In the genomic region with DNA sequence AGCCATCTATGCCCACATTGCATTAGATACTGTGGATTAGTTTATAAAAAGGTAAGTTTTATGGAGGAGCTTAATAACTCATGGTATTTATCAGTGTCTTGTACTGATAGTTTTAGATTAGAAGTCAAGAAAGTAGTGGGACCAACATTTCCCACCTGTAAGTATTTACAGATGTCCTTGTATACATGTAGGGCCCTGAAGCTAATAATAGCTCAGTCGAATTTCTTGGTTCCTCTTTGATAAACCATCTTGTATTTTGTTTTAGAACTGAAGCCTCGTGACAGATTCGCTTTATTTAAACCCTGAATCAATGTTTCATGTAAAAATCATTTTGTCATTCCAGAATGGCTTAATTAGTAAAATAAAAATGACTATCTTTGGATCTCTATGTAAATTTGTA, we compare ENCODE assay signal across 15 cellular contexts.
DNase-seq lines count a peak whose midpoint lies in the region; ATAC-seq, FAIRE-seq and TF ChIP-seq lines count a peak whose summit lies in the region.
"Had no signal": no experiment of that assay in that cellular context is flagged by ENCODE, and none has a peak within 500 bp of the region (broad histone marks: within the 10 kb centered on the region; RNA-seq: fewer than 3 reads in every experiment).

No MANE protein-coding gene starts in this region.

- H3K4me3 ChIP-seq in GM12864 (ENCODE audit: low read depth, low read length): no peak overlapping the region
- no peak overlapping the region for H3K4me3 ChIP-seq in GM23338
- no peak overlapping the region for H3K4me3 ChIP-seq in Peyer's patch
- H3K4me3 ChIP-seq: upper lobe of right lung had no signal

- no peak for FAIRE-seq in RCC 7860 (lab: Jason Lieb, UNC)
- FAIRE-seq: H1 had no signal

- H4K20me1 ChIP-seq in GM23338 (replicated peaks; ENCODE audit: insufficient read depth): no peaks in the 10 kb centered on the region

- peak; percentile 66 for ATAC-seq in GM19372 (IDR thresholded peaks at IDR 0.05; ENCODE audit: low read depth, unreplicated experiment)
- ATAC-seq in GM23338: no peak
- peak; percentile 75 for ATAC-seq in HG03280 (IDR thresholded peaks at IDR 0.05; ENCODE audit: unreplicated experiment)
- no peak for ATAC-seq in T-helper 17 cell
- ATAC-seq: activated CD8-positive, alpha-beta T cell treated with anti-CD3 and anti-CD28 coated beads for 36 hours; upper lobe of right lung had no signal

- no peaks in the 10 kb centered on the region for H3K9me3 ChIP-seq in Peyer's patch
- no peaks in the 10 kb centered on the region for H3K9me3 ChIP-seq in T-helper 17 cell (ENCODE audit: control insufficient read depth, low read length, poor library complexity, severe bottlenecking)
- H3K9me3 ChIP-seq: upper lobe of right lung had no signal

- no peak for TF ChIP-seq POLR2A in Peyer's patch (IDR thresholded peaks at IDR 0.05)

- no peaks in the 10 kb centered on the region for H3K9me2 ChIP-seq in GM23338 (ENCODE audit: insufficient read depth)

- H3K36me3 ChIP-seq in GM23338 (ENCODE audit: insufficient read depth) (no peaks in the 10 kb centered on the region; the same call in 1 of the 2 replicates), Peyer's patch (peaks cover 0 to 15% (median 0%) of the 10 kb centered on the region in 3 donors)

- no peak overlapping the region for H3K27ac Mint-ChIP-seq in GM23338
- no peak overlapping the region for H3K27ac Mint-ChIP-seq in T-helper 17 cell
- H3K27ac Mint-ChIP-seq: activated CD8-positive, alpha-beta T cell treated with anti-CD3 and anti-CD28 coated beads for 36 hours; progenitor cell of endocrine pancreas had no signal

- H3F3A ChIP-seq in GM23338 (replicated peaks; ENCODE audit: low read depth): no peaks in the 10 kb centered on the region

- H3K4me1 ChIP-seq in GM23338 (ENCODE audit: insufficient read depth) (peaks cover 23% of the 10 kb centered on the region), Peyer's patch (no peaks in the 10 kb centered on the region)
- H3K4me1 ChIP-seq: upper lobe of right lung had no signal

- H3K36me3 Mint-ChIP-seq in GM23338 (ENCODE audit: low read depth) (no peaks in the 10 kb centered on the region), T-helper 17 cell (ENCODE audit: low read depth) (peaks cover 2% of the 10 kb centered on the region)

- no peaks in the 10 kb centered on the region for H3K27me3 Mint-ChIP-seq in GM23338 (ENCODE audit: insufficient read depth, low read depth, poor library complexity)
- no peaks in the 10 kb centered on the region for H3K27me3 Mint-ChIP-seq in T-helper 17 cell
- H3K27me3 Mint-ChIP-seq: activated CD8-positive, alpha-beta T cell treated with anti-CD3 and anti-CD28 coated beads for 36 hours; progenitor cell of endocrine pancreas had no signal

- peak overlapping the region; percentile 33; the same call in 1 of the 2 replicates for H3K4me2 ChIP-seq in GM23338

- H3K9me3 Mint-ChIP-seq in GM23338: no peaks in the 10 kb centered on the region
- H3K9me3 Mint-ChIP-seq: activated CD8-positive, alpha-beta T cell treated with anti-CD3 and anti-CD28 coated beads for 36 hours had no signal

- H3K4me1 Mint-ChIP-seq in GM23338 (peaks cover 30% of the 10 kb centered on the region; the same call in 2 of the 3 replicates), T-helper 17 cell (peaks cover 2% of the 10 kb centered on the region)

- no peak for TF ChIP-seq CTCF in GM12864 (IDR thresholded peaks at IDR 0.05; ENCODE audit: low read depth, low read length, missing control alignments)
- TF ChIP-seq CTCF in GM23338 (conservative IDR thresholded peaks at IDR 0.05; ENCODE audit: low read depth in 2 of 2): no peak
- TF ChIP-seq CTCF in Peyer's patch (IDR thresholded peaks at IDR 0.05): no peak
- no peak for TF ChIP-seq CTCF in GM10266 (IDR thresholded peaks at IDR 0.05; ENCODE audit: control insufficient read depth, insufficient read depth, low read depth, missing control alignments)

- H3K4me3 Mint-ChIP-seq in GM23338 (no peak overlapping the region), T-helper 17 cell (no peak overlapping the region)
- H3K4me3 Mint-ChIP-seq: activated CD8-positive, alpha-beta T cell treated with anti-CD3 and anti-CD28 coated beads for 36 hours had no signal

- H2AFZ ChIP-seq in GM23338: no peak overlapping the region

- H3K27me3 ChIP-seq in GM23338 (ENCODE audit: insufficient read depth) (no peaks in the 10 kb centered on the region), Peyer's patch (no peaks in the 10 kb centered on the region)
- H3K27me3 ChIP-seq: upper lobe of right lung had no signal

- H3K79me2 ChIP-seq in GM23338 (replicated peaks; ENCODE audit: insufficient read depth): no peaks in the 10 kb centered on the region

- DNase-seq in GM12864 (ENCODE audit: low read depth) (peak; percentile 25), GM23338 (ENCODE audit: low spot score) (no peak), Peyer's patch (no peak), RCC 7860 (ENCODE audit: low spot score) (no peak), T-helper 17 cell (no peak), GM10266 (ENCODE audit: extremely low spot score) (no peak)
- DNase-seq: activated CD8-positive, alpha-beta T cell treated with anti-CD3 and anti-CD28 coated beads for 36 hours; activated gamma-delta T cell treated with Interleukin-2 at 50 U/mL for 16 hours; COR-L47; NCI-H510A; upper lobe of right lung had no signal

- no peak overlapping the region for H3K27ac ChIP-seq in GM23338 (ENCODE audit: low read depth)
- H3K27ac ChIP-seq in Peyer's patch: no peak overlapping the region
- H3K27ac ChIP-seq: upper lobe of right lung had no signal

TF ChIP-seq in GM23338, 12 proteins besides CTCF, POLR2A, EP300 and RAD21:
- no peak for TF ChIP-seq CREB1 (CRISPR knock-in tag; IDR thresholded peaks at IDR 0.05; ENCODE audit: low read depth)
- TF ChIP-seq EZH2phosphoT487 (IDR thresholded peaks at IDR 0.05; ENCODE audit: unreplicated experiment): no peak
- TF ChIP-seq POLR2AphosphoS5 (IDR thresholded peaks at IDR 0.05; ENCODE audit: low read depth): no peak
- TF ChIP-seq EZH2 (IDR thresholded peaks at IDR 0.05; ENCODE audit: low read depth, unreplicated experiment): no peak
- no peak for TF ChIP-seq JUNB (IDR thresholded peaks at IDR 0.05; ENCODE audit: unreplicated experiment)

Comparison
In these comparisons a context has a peak if more than half of its experiments do, and no peak if none do; other contexts are left out.
1. ATAC-seq: peak in GM19372 (single experiment) and HG03280 (single experiment); none in GM23338 (single experiment) and T-helper 17 cell (single experiment).